28 cellular contexts compared by ENCODE assay signal in the genomic region with DNA sequence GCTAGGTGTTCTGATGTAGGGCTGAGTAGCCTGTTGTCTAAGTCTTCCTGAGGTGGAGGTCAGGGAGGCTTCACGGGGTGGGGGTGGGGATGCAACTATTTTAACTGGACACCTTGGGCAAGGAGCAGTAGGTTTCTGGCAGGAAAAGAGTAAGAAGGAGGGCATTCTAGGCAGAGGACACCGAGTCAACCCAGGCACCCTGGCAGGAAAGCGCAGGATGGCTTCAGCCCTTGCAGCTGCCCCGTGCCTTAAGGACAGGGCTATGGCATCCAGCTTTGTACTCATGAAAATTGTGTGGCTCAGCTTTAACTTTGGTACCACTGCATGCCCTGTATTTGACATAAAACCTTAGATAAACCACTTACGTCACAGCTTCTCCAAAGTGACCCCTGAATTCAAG.
"Had no signal": no experiment of that assay in that cellular context is flagged by ENCODE, and none has a peak within 500 bp of the region (broad histone marks: within the 10 kb centered on the region; RNA-seq: fewer than 3 reads in every experiment).

No MANE protein-coding gene starts in this region.

- H3K36me3 ChIP-seq: neural progenitor cell, pancreas, prostate gland, right lobe of liver, sigmoid colon, spleen, suprapubic skin, tibial artery, transverse colon, upper lobe of right lung, uterus had no signal

- H3K4me2 ChIP-seq: neural progenitor cell, smooth muscle cell had no signal

- H2AFZ ChIP-seq: neural progenitor cell had no signal

- H3K4me3 ChIP-seq: neural progenitor cell, pancreas, prostate gland, right lobe of liver, sigmoid colon, skin epidermis, smooth muscle cell, spleen, suprapubic skin, testis, tibial artery, transverse colon, upper lobe of right lung, uterus had no signal

- H3K27me3 ChIP-seq: neural progenitor cell, pancreas, right lobe of liver, sigmoid colon, spleen, suprapubic skin, testis, tibial artery, transverse colon, upper lobe of right lung, uterus had no signal

- H3K27ac ChIP-seq: neural progenitor cell, pancreas, prostate gland, right lobe of liver, sigmoid colon, skin epidermis, spleen, suprapubic skin, testis, tibial artery, transverse colon, upper lobe of right lung, uterus had no signal

- ATAC-seq: naive thymus-derived CD4-positive, alpha-beta T cell; natural killer cell; pancreas; right cardiac atrium; right lobe of liver; stimulated activated memory B cell treated with anti-CD40 and anti-IgM and Interleukin-4, amounts not matched to agents 10 μg/mL and 1 μg/mL and 100 μg/mL, for 72 hours; stimulated activated naive CD8-positive, alpha-beta T cell treated with anti-CD3 and anti-CD28 coated beads, Interleukin-15, amount 100 ng/mL, for 72 hours; stimulated activated naive CD8-positive, alpha-beta T cell treated with anti-CD3 and anti-CD28 coated beads, Interleukin-15, Interleukin-2, amounts not matched to agents 100 U/mL and 50 U/mL, for 24 hours; upper lobe of right lung had no signal

- H3K9me3 ChIP-seq: pancreas, prostate gland, right lobe of liver, sigmoid colon, spleen, suprapubic skin, testis, tibial artery, transverse colon, upper lobe of right lung, uterus had no signal

- H3K4me1 ChIP-seq: pancreas, prostate gland, right lobe of liver, sigmoid colon, suprapubic skin, upper lobe of right lung, uterus had no signal

- H3K9ac ChIP-seq: neural progenitor cell had no signal

- DNase-seq: naive thymus-derived CD4-positive, alpha-beta T cell; natural killer cell; occipital lobe; pancreas; right cardiac atrium; right lobe of liver; sigmoid colon; spleen; stimulated activated CD4-positive, alpha-beta T cell treated with anti-CD3 and anti-CD28 coated beads, Interleukin-12 subunit alpha, Interleukin-12 subunit beta, amount 100 ng/mL, for 4 hours; stimulated activated CD4-positive, alpha-beta T cell treated with anti-CD3 and anti-CD28 coated beads, Interleukin-1b, Interleukin-23, amount 100 ng/mL, for 48 hours; stimulated activated CD4-positive, alpha-beta T cell treated with anti-CD3 and anti-CD28 coated beads, Interleukin-4, amount 100 ng/mL, for 1 hour; stimulated activated CD4-positive, alpha-beta T cell treated with anti-CD3 and anti-CD28 coated beads, Interleukin-4, amount 100 ng/mL, for 4 hours; stimulated activated CD8-positive, alpha-beta memory T cell treated with anti-CD3 and anti-CD28 coated beads, Interleukin-4, amount 100 ng/mL, for 48 hours; stimulated activated naive CD4-positive, alpha-beta T cell; stimulated activated naive CD8-positive, alpha-beta T cell treated with anti-CD3 and anti-CD28 coated beads, Interleukin-15, amount 100 ng/mL, for 72 hours; stimulated activated naive CD8-positive, alpha-beta T cell treated with anti-CD3 and anti-CD28 coated beads, Interleukin-15, Interleukin-2, amounts not matched to agents 100 U/mL and 50 U/mL, for 24 hours; substantia nigra; testis; tibial artery; transverse colon; upper lobe of right lung; uterus had no signal
